12 cellular contexts compared by ENCODE assay signal in the genomic region with DNA sequence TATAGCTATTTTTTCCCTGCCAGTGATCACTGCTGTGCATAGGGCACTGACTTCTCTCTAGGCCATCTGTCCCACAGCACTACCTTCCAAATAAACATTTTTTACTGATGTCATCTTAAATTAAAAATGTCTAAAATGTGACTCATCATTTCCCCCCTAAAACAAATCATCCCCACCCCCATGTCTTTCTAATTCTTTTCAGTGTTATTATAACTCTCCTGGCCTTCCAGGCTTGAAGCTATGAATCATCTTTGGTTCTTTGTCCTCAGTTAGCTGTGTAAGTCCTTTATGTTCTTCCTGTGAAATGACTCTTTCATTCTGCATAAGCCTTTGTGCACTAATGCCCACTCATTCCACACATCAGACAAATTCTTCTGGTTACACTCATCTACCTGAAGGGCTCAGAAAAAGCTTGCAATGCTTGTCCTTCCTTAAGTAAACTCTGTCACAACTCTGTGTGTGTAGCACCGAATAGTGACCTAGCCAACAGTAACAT.
DNase-seq lines count a peak whose midpoint lies in the region; ATAC-seq and TF ChIP-seq lines count a peak whose summit lies in the region.
"Had no signal": no experiment of that assay in that cellular context is flagged by ENCODE, and none has a peak within 500 bp of the region (broad histone marks: within the 10 kb centered on the region; RNA-seq: fewer than 3 reads in every experiment).

No MANE protein-coding gene starts in this region.

- H3K4me3 Mint-ChIP-seq in MCF 10A (ENCODE audit: unreplicated experiment) = no peak overlapping the region
- H3K4me3 Mint-ChIP-seq: T-helper 1 cell treated with Interleukin-12 subunit alpha and Interleukin-12 subunit beta and Interleukin-4 antibody, amounts not matched to agents 30 μg/mL and 1 μg/mL, for 36 hours had no signal

- no peak for TF ChIP-seq CTCF in AG09309 (IDR thresholded peaks at IDR 0.05; ENCODE audit: control insufficient read depth, insufficient read depth, low read depth, low read length, missing control alignments)
- no peak for TF ChIP-seq CTCF in MCF 10A (IDR thresholded peaks at IDR 0.05; ENCODE audit: unreplicated experiment)
- TF ChIP-seq CTCF in omental fat pad (IDR thresholded peaks at IDR 0.05) = no peak

- no peak overlapping the region for H3K27ac Mint-ChIP-seq in MCF 10A (ENCODE audit: low read depth, unreplicated experiment)
- H3K27ac Mint-ChIP-seq: T-helper 1 cell treated with Interleukin-12 subunit alpha and Interleukin-12 subunit beta and Interleukin-4 antibody, amounts not matched to agents 30 μg/mL and 1 μg/mL, for 36 hours had no signal

- CTCF ChIA-PET in MCF 10A (lab: Yijun Ruan, JAX) = interaction anchor here (0.6 to 2.9 kb wide), 8 partner anchors 21 to 845 kb away, joined by 3 to 13 read pairs (median 4); no protein-coding TSS in a partner anchor

- ATAC-seq in HG03139 (IDR thresholded peaks at IDR 0.05; ENCODE audit: unreplicated experiment) (no peak), omental fat pad (ENCODE audit: low FRiP score) (no peak)
- ATAC-seq: right cardiac atrium had no signal

- no peak overlapping the region for H3K4me3 ChIP-seq in AG09309 (ENCODE audit: control insufficient read depth, low read depth, low read length)

- H3K36me3 Mint-ChIP-seq in MCF 10A (ENCODE audit: insufficient read depth, unreplicated experiment) = no peaks in the 10 kb centered on the region

- DNase-seq in AG09309 (ENCODE audit: low read depth) (peak; percentile 38), HS-27A (ENCODE audit: low read depth) (peak; percentile 76), MCF 10A (ENCODE audit: unreplicated experiment) (peak; percentile 77), kidney glomerular epithelial cell (lab: John Stamatoyannopoulos, UW) (peak; percentile 95), HT-29 (ENCODE audit: low spot score) (no peak), NCI-H128 (lab: John Stamatoyannopoulos, UW; ENCODE audit: unreplicated experiment) (no peak), omental fat pad (ENCODE audit: low spot score) (no peak)
- DNase-seq: activated effector memory CD4-positive, alpha-beta T cell treated with anti-CD3 and anti-CD28 coated beads, Interleukin-2, amount 50 U/mL, for 16 hours; NCI-H345; right cardiac atrium had no signal

- H3K9me3 Mint-ChIP-seq in MCF 10A (ENCODE audit: unreplicated experiment) = no peaks in the 10 kb centered on the region
- H3K9me3 Mint-ChIP-seq: T-helper 1 cell treated with Interleukin-12 subunit alpha and Interleukin-12 subunit beta and Interleukin-4 antibody, amounts not matched to agents 30 μg/mL and 1 μg/mL, for 36 hours had no signal

- intact Hi-C loops in MCF 10A (cut with micrococcal nuclease) = no loop called here

- no peaks in the 10 kb centered on the region for H3K27me3 Mint-ChIP-seq in MCF 10A (ENCODE audit: insufficient read depth, unreplicated experiment)

- peaks cover 16% of the 10 kb centered on the region for H3K4me1 Mint-ChIP-seq in MCF 10A (ENCODE audit: insufficient read depth, unreplicated experiment)

- no TSS peak for BruUV-seq in MCF 10A (replicated peaks; lab: Mats Ljungman, UMichigan)

- POLR2A ChIA-PET in MCF 10A (lab: Yijun Ruan, JAX) = interaction anchor here (0.7 to 1.3 kb wide), 3 partner anchors 15 to 140 kb away, joined by 3 read pairs; no protein-coding TSS in a partner anchor

Comparison
In these comparisons a context has a peak if more than half of its experiments do, and no peak if none do; other contexts are left out.
1. DNase-seq: peak in AG09309 (single experiment), HS-27A (single experiment), MCF 10A (single experiment) and kidney glomerular epithelial cell (single experiment); none in HT-29 (single experiment), NCI-H128 (single experiment) and omental fat pad (single experiment).